Comparison of ENCODE assay signal across 8 cellular contexts in genomic region chr4:117755438-117755837, GRCh38.
"Had no signal": no experiment of that assay in that cellular context is flagged by ENCODE, and none has a peak within 500 bp of the region (broad histone marks: within the 10 kb centered on the region; RNA-seq: fewer than 3 reads in every experiment).

No MANE protein-coding gene starts in this region.

- ATAC-seq: GM12878 had no signal

- DNase-seq: GDM1, GF-D8 had no signal

- H3K4me3 ChIP-seq: GM12878 had no signal

- FAIRE-seq: G401.6, GM12878, GM12891, GM12892, GM18507, GM19239 had no signal
